ENCODE assay signal across 1 cellular context in genomic region chr3:149417174-149417573, GRCh38.
TF ChIP-seq lines count a peak whose summit lies in the region.

No MANE protein-coding gene starts in this region.

TF ChIP-seq in GM12878, 131 proteins besides CTCF, POLR2A, EP300 and RAD21 (continued from another document and continues in another):
- no peak for TF ChIP-seq ZNF274 (IDR thresholded peaks at IDR 0.05; ENCODE audit: insufficient read depth, insufficient read length)
- TF ChIP-seq SP1 (IDR thresholded peaks at IDR 0.05; ENCODE audit: low read depth, low read length): no peak
- peak; percentile 32; the same call in 1 of the 2 replicates for TF ChIP-seq NFIC (IDR thresholded peaks at IDR 0.05; ENCODE audit: low read depth, low read length)
- no peak for TF ChIP-seq ZBTB40 (IDR thresholded peaks at IDR 0.05; ENCODE audit: borderline replicate concordance)
- no peak for TF ChIP-seq CEBPB (IDR thresholded peaks at IDR 0.05; ENCODE audit: borderline replicate concordance in 1 of 2, low read depth in 2 of 2, low read length in 2 of 2)
- no peak for TF ChIP-seq E2F4 (IDR thresholded peaks at IDR 0.05; ENCODE audit: low read depth, low read length)
- no peak for TF ChIP-seq ZNF207 (IDR thresholded peaks at IDR 0.05; ENCODE audit: borderline replicate concordance)
- TF ChIP-seq NR2C2 (IDR thresholded peaks at IDR 0.05; ENCODE audit: borderline replicate concordance, control insufficient read depth, insufficient read length, low read depth): no peak
- peak; percentile 95 for TF ChIP-seq MEF2B (IDR thresholded peaks at IDR 0.05; ENCODE audit: partially characterized antibody, poor library complexity, severe bottlenecking)
- TF ChIP-seq GATAD2B (conservative IDR thresholded peaks at IDR 0.05; ENCODE audit: low read depth): no peak
- TF ChIP-seq ZNF592 (IDR thresholded peaks at IDR 0.05): no peak
- no peak for TF ChIP-seq ZBTB4 (CRISPR knock-in tag; IDR thresholded peaks at IDR 0.05)
- TF ChIP-seq HDAC6 (IDR thresholded peaks at IDR 0.05; ENCODE audit: unreplicated experiment): no peak
- no peak for TF ChIP-seq FOXM1 (IDR thresholded peaks at IDR 0.05; ENCODE audit: low read depth, low read length)
- no peak for TF ChIP-seq USF1 (IDR thresholded peaks at IDR 0.05; ENCODE audit: borderline replicate concordance, extremely low read length, insufficient read depth, low read depth, low read length)
- TF ChIP-seq E4F1 (IDR thresholded peaks at IDR 0.05; ENCODE audit: borderline replicate concordance, partially characterized antibody): no peak
- no peak for TF ChIP-seq BHLHE40 (IDR thresholded peaks at IDR 0.05; ENCODE audit: borderline replicate concordance in 1 of 2, low read depth in 2 of 2, low read length in 1 of 2)
- no peak for TF ChIP-seq CEBPZ (IDR thresholded peaks at IDR 0.05; ENCODE audit: low read depth, low read length)
- no peak for TF ChIP-seq SUPT20H (IDR thresholded peaks at IDR 0.05; ENCODE audit: borderline replicate concordance, control insufficient read depth, low read depth, low read length)
- TF ChIP-seq STAT1 (conservative IDR thresholded peaks at IDR 0.05): no peak
- no peak for TF ChIP-seq ZNF622 (IDR thresholded peaks at IDR 0.05)
- TF ChIP-seq CREB1 (IDR thresholded peaks at IDR 0.05; ENCODE audit: low read depth): no peak
- TF ChIP-seq CREM (IDR thresholded peaks at IDR 0.05; ENCODE audit: low read depth): no peak
- no peak for TF ChIP-seq NFYA (IDR thresholded peaks at IDR 0.05; ENCODE audit: borderline replicate concordance, low read depth, low read length)
- peak; percentile 87 for TF ChIP-seq NR2F1 (conservative IDR thresholded peaks at IDR 0.05)
- no peak for TF ChIP-seq ETV6 (conservative IDR thresholded peaks at IDR 0.05 in 1 of 2, IDR thresholded peaks at IDR 0.05 in 1 of 2; ENCODE audit: borderline replicate concordance in 1 of 2, low read depth in 1 of 2)
- no peak for TF ChIP-seq PAX8 (IDR thresholded peaks at IDR 0.05)
- TF ChIP-seq HDGF (IDR thresholded peaks at IDR 0.05): no peak
- TF ChIP-seq FOXK2 (IDR thresholded peaks at IDR 0.05): no peak
- no peak for TF ChIP-seq SMAD1 (IDR thresholded peaks at IDR 0.05; ENCODE audit: low read depth, partially characterized antibody)
- TF ChIP-seq SKIL (IDR thresholded peaks at IDR 0.05; ENCODE audit: low read depth, poor library complexity, severe bottlenecking): peak; percentile 69
- TF ChIP-seq TCF3 (IDR thresholded peaks at IDR 0.05; ENCODE audit: borderline replicate concordance, insufficient read depth, low read depth, low read length): no peak
- TF ChIP-seq PAX5 (IDR thresholded peaks at IDR 0.05; ENCODE audit: borderline replicate concordance, low read depth, low read length): no peak
- TF ChIP-seq IKZF2 (IDR thresholded peaks at IDR 0.05): no peak
- no peak for TF ChIP-seq CBX3 (IDR thresholded peaks at IDR 0.05; ENCODE audit: borderline replicate concordance, low read depth)
- TF ChIP-seq SMC3 (IDR thresholded peaks at IDR 0.05; ENCODE audit: borderline replicate concordance, low read length): no peak
- no peak for TF ChIP-seq ATF3 (IDR thresholded peaks at IDR 0.05; ENCODE audit: borderline replicate concordance, extremely low read depth, low read depth, low read length)
